In the genomic region with DNA sequence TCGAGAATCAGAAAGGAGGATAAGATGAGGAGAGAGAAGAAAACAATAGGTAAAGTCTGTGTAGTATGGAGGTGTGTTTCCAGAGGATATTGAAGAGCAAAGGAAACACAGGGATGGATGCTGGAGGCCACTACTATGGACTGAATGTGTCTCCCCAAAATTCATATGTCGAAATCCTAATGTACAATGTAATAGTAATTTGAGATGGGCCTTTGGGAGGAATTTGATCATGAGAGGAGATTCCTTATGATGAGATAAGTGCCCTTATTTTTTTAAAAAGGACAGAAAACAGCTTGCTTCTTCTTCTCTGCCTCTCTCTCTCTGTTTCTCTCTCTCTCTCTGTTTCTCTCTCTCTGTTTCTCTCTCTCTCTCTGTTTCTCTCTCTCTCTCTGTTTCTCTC, we compare ENCODE assay signal across 22 cellular contexts.
DNase-seq lines count a peak whose midpoint lies in the region; ATAC-seq and TF ChIP-seq lines count a peak whose summit lies in the region.
"Had no signal": no experiment of that assay in that cellular context is flagged by ENCODE, and none has a peak within 500 bp of the region (broad histone marks: within the 10 kb centered on the region; RNA-seq: fewer than 3 reads in every experiment).

No MANE protein-coding gene starts in this region.

- no peak for ATAC-seq in HG03095 (IDR thresholded peaks at IDR 0.05; ENCODE audit: unreplicated experiment)
- ATAC-seq: activated CD4-positive, CD25-positive, alpha-beta regulatory T cell treated with anti-CD3 and anti-CD28 coated beads, Interleukin-2, amount 50 U/mL, for 24 hours; activated CD8-positive, alpha-beta T cell treated with anti-CD3 and anti-CD28 coated beads for 36 hours had no signal

- H3K4me2 ChIP-seq in fibroblast of lung (ENCODE audit: extremely low read depth, insufficient read depth, low read length) = no peak overlapping the region
- H3K4me2 ChIP-seq: BLaER1 had no signal

- no peak overlapping the region for H3K9ac ChIP-seq in fibroblast of lung (ENCODE audit: insufficient read depth, low read length)
- H3K9ac ChIP-seq: BLaER1 had no signal

- no peak for TF ChIP-seq EP300 in ovary (IDR thresholded peaks at IDR 0.05)

- H2AFZ ChIP-seq in fibroblast of lung (ENCODE audit: low read length) (no peak overlapping the region), neuron (ENCODE audit: low read depth, low read length) (peak overlapping the region; percentile 36)

- DNase-seq in GM03348 (ENCODE audit: low spot score) (peak; percentile 6), SJSA1 (ENCODE audit: low read depth in 1 of 2, low spot score in 2 of 2) (no peak), fibroblast of lung (ENCODE audit: low read depth in 2 of 2) (peak; percentile 9 to 34), DMS 273 treated with DMSO at 0.1 percent for 48 hours (lab: John Stamatoyannopoulos, UW) (no peak), ovary (no peak), coronary artery (ENCODE audit: low spot score) (no peak)
- DNase-seq: activated CD8-positive, alpha-beta T cell treated with anti-CD3 and anti-CD28 coated beads for 36 hours; activated naive CD8-positive, alpha-beta T cell treated with anti-CD3 and anti-CD28 coated beads for 36 hours; cerebellar nuclear complex; COR-L47; DMS79; effector CD4-positive, alpha-beta T cell; left cardiac atrium; NCI-H2081; NCI-H345; NCI-H774 had no signal

- no peak overlapping the region for H3K4me3 ChIP-seq in SJSA1
- no peak overlapping the region for H3K4me3 ChIP-seq in fibroblast of lung (replicated peaks in 1 of 4; ENCODE audit: control extremely low read depth in 1 of 4, insufficient read depth in 1 of 4, low read depth in 3 of 4, low read length in 4 of 4)
- no peak overlapping the region for H3K4me3 ChIP-seq in neuron (ENCODE audit: low read length)
- no peak overlapping the region for H3K4me3 ChIP-seq in ovary
- H3K4me3 ChIP-seq in coronary artery = no peak overlapping the region
- H3K4me3 ChIP-seq: BLaER1, HAP-1, vagina had no signal

- H3K36me3 ChIP-seq in SJSA1 (no peaks in the 10 kb centered on the region), fibroblast of lung (ENCODE audit: control insufficient read depth, insufficient read depth, low read length) (no peaks in the 10 kb centered on the region), neuron (ENCODE audit: insufficient read depth, low read length) (no peaks in the 10 kb centered on the region), ovary (no peaks in the 10 kb centered on the region)
- H3K36me3 ChIP-seq: BLaER1, HAP-1, vagina had no signal

- H3K27me3 ChIP-seq in SJSA1 (replicated peaks) = no peaks in the 10 kb centered on the region
- H3K27me3 ChIP-seq in fibroblast of lung (ENCODE audit: control insufficient read depth, insufficient read depth, low read length) = no peaks in the 10 kb centered on the region
- no peaks in the 10 kb centered on the region for H3K27me3 ChIP-seq in neuron (ENCODE audit: insufficient read depth, low read length)
- no peaks in the 10 kb centered on the region for H3K27me3 ChIP-seq in ovary
- H3K27me3 ChIP-seq: BLaER1, vagina had no signal

- H3K4me1 ChIP-seq in SJSA1 (replicated peaks) = peaks cover 48% of the 10 kb centered on the region
- peaks cover 22% of the 10 kb centered on the region for H3K4me1 ChIP-seq in fibroblast of lung (ENCODE audit: control insufficient read depth, extremely low read depth, insufficient read depth, low read length)
- no peaks in the 10 kb centered on the region for H3K4me1 ChIP-seq in neuron (ENCODE audit: insufficient read depth, low read length)
- peaks cover 5% of the 10 kb centered on the region for H3K4me1 ChIP-seq in ovary (ENCODE audit: insufficient read depth)
- H3K4me1 ChIP-seq: BLaER1, HAP-1, vagina had no signal

- 90 to 98% (median 96%) methylated on average over 2 of the region's 2 CpGs for WGBS in ovary, 3 donors

- intact Hi-C loops in ovary (cut with DNase I) = loop anchor here in 1 of 4 donors (10.0 kb wide), 2 partner anchors 604 to 674 kb away; a partner anchor contains a TSS

- TF ChIP-seq CTCF in fibroblast of lung (conservative IDR thresholded peaks at IDR 0.05 in 1 of 2, IDR thresholded peaks at IDR 0.05 in 1 of 2; ENCODE audit: low read depth in 1 of 2, low read length in 2 of 2) (no peak), ovary (IDR thresholded peaks at IDR 0.05) (no peak), coronary artery (IDR thresholded peaks at IDR 0.05) (no peak)

- TF ChIP-seq POLR2A in ovary (IDR thresholded peaks at IDR 0.05) = no peak

- H3K27ac ChIP-seq in SJSA1 = peak overlapping the region; percentile 100
- peak overlapping the region; percentile 92 for H3K27ac ChIP-seq in fibroblast of lung (ENCODE audit: insufficient read depth, low read length)
- no peak overlapping the region for H3K27ac ChIP-seq in ovary
- H3K27ac ChIP-seq in coronary artery = no peak overlapping the region
- H3K27ac ChIP-seq: BLaER1, vagina had no signal

- H3K9me3 ChIP-seq in SJSA1 (replicated peaks) (no peaks in the 10 kb centered on the region), fibroblast of lung (ENCODE audit: control insufficient read depth, insufficient read depth, low read depth, low read length) (no peaks in the 10 kb centered on the region), neuron (ENCODE audit: low read length) (no peaks in the 10 kb centered on the region), ovary (no peaks in the 10 kb centered on the region)
- H3K9me3 ChIP-seq: BLaER1, HAP-1, vagina had no signal

- no peaks in the 10 kb centered on the region for H4K20me1 ChIP-seq in fibroblast of lung (ENCODE audit: control insufficient read depth, extremely low read depth, insufficient read depth, low read length)
- H4K20me1 ChIP-seq: BLaER1 had no signal

- H3K79me2 ChIP-seq in fibroblast of lung (ENCODE audit: control insufficient read depth, insufficient read depth, low read length) = no peaks in the 10 kb centered on the region

Comparison
In these comparisons a context has a peak if more than half of its experiments do, and no peak if none do; other contexts are left out.
1. DNase-seq: peak in GM03348 (single experiment) and fibroblast of lung (2 of 2); none in SJSA1 (0 of 2), DMS 273 treated with DMSO at 0.1 percent for 48 hours (single experiment), ovary (0 of 5) and coronary artery (single experiment).
2. H3K27ac ChIP-seq: peak in SJSA1 (single experiment) and fibroblast of lung (single experiment); none in ovary (0 of 2) and coronary artery (0 of 2).